In the genomic region with DNA sequence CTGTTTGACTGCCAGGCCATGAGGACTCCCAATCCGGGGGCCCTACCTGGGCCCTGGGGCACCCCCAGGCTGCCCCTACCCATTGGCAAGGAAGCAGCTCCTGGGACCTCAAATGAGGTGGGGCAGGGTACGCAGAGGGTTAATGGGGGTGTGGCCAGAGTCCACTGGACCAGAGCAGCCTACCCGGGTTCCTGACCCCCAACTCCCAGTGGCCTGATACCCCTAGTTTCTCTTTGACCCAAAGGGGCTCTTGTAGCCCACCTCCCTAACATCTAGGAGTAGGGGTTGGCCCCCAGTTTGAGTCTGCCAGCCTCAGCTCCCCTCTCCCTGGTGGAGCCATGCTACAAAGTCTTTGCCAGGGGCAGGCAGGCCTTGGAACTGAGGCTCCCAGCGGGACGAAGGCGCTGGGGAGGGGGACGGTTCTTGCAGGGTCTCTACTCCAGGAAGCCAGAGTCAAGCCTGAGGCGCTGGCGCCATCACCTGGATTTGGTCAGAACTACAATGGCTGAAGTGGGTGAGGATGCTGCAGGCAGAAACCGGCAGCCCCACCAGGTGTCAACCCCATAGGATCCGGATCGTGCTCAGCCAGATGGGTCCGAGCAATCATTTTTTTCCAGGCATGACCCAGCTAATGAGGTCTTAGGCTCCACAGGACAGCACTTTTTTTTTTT, we compare ENCODE assay signal across 8 cellular contexts. TPM values are rescaled to one million over a fixed set of nuclear protein-coding genes. Genes with fewer than 3 reads are reported as not detected.
A peak's percentile ranks its signal among the peaks of the same experiment; 100 is the strongest.
DNase-seq lines count a peak whose midpoint lies in the region; ATAC-seq and TF ChIP-seq lines count a peak whose summit lies in the region.

No MANE protein-coding gene starts in this region.

- no peak overlapping the region for H3K27ac Mint-ChIP-seq in CD14-positive monocyte
- H3K27ac Mint-ChIP-seq in activated naive CD4-positive, alpha-beta T cell treated with anti-CD3 and anti-CD28 coated beads, Interleukin-2, amount 50 U/mL, for 72 hours, result no peak overlapping the region

- intact Hi-C loops in CD14-positive monocyte (cut with micrococcal nuclease), result loop anchor here in 1 of 2 donors (2.0 to 10.0 kb wide), 2 partner anchors 49 to 117 kb away; no protein-coding TSS in a partner anchor

- H3K27ac ChIP-seq in HL-60 (replicated peaks) (no peak overlapping the region), hepatocyte (no peak overlapping the region), smooth muscle cell (ENCODE audit: low read depth) (no peak overlapping the region)

- no peaks in the 10 kb centered on the region for H3K36me3 Mint-ChIP-seq in CD14-positive monocyte
- H3K36me3 Mint-ChIP-seq in activated naive CD4-positive, alpha-beta T cell treated with anti-CD3 and anti-CD28 coated beads, Interleukin-2, amount 50 U/mL, for 72 hours, result no peaks in the 10 kb centered on the region

- H4K20me1 ChIP-seq in hepatocyte (ENCODE audit: insufficient read depth, poor library complexity, severe bottlenecking) (no peaks in the 10 kb centered on the region), smooth muscle cell (ENCODE audit: low read depth) (no peaks in the 10 kb centered on the region)

- peak; percentile 70 for TF ChIP-seq CTCF in CD14-positive monocyte (IDR thresholded peaks at IDR 0.05)
- TF ChIP-seq CTCF in HL-60 (IDR thresholded peaks at IDR 0.05; ENCODE audit: insufficient read depth, low read length), result peak; percentile 49
- peak; percentile 54 for TF ChIP-seq CTCF in hepatocyte (IDR thresholded peaks at IDR 0.05; ENCODE audit: poor library complexity)
- peak; percentile 50 for TF ChIP-seq CTCF in smooth muscle cell (IDR thresholded peaks at IDR 0.05; ENCODE audit: borderline replicate concordance, insufficient read depth, poor library complexity, severe bottlenecking)

- H3K27me3 Mint-ChIP-seq in CD14-positive monocyte (ENCODE audit: low read depth in 3 of 3), result peaks cover 38 to 67% (median 42%) of the 10 kb centered on the region in 3 donors

- H3K4me3 ChIP-seq in HL-60 (replicated peaks; ENCODE audit: insufficient read depth, low read length) (no peak overlapping the region), hepatocyte (no peak overlapping the region), smooth muscle cell (no peak overlapping the region)

- H3K4me1 ChIP-seq in hepatocyte (ENCODE audit: insufficient read depth) (no peaks in the 10 kb centered on the region), smooth muscle cell (ENCODE audit: low read depth) (peaks cover 7% of the 10 kb centered on the region)

- no peak overlapping the region for H3K4me3 Mint-ChIP-seq in CD14-positive monocyte

- H3K4me2 ChIP-seq in hepatocyte (no peak overlapping the region), smooth muscle cell (no peak overlapping the region)

- H3K36me3 ChIP-seq in hepatocyte (replicated peaks; ENCODE audit: insufficient read depth, low read depth) (no peaks in the 10 kb centered on the region), smooth muscle cell (ENCODE audit: low read depth) (no peaks in the 10 kb centered on the region)

- no peak overlapping the region for H3K9ac ChIP-seq in smooth muscle cell (ENCODE audit: low read depth)

- ATAC-seq in activated naive CD4-positive, alpha-beta T cell treated with anti-CD3 and anti-CD28 coated beads, Interleukin-2, amount 50 U/mL, for 72 hours, result peak; percentile 34 to 88
- ATAC-seq in HG03025 (IDR thresholded peaks at IDR 0.05; ENCODE audit: low FRiP score, unreplicated experiment) (no peak), HG03135 (IDR thresholded peaks at IDR 0.05; ENCODE audit: unreplicated experiment) (no peak)

- DNase-seq in CD14-positive monocyte (ENCODE audit: low spot score) (no peak), HL-60 (ENCODE audit: low read depth in 1 of 2, low spot score in 1 of 2) (peak in 1 of 2 experiments; percentile 47), RKO (ENCODE audit: low spot score) (peak; percentile 44), hepatocyte (ENCODE audit: low spot score) (peak; percentile 56), smooth muscle cell (lab: John Stamatoyannopoulos, UW; ENCODE audit: unreplicated experiment) (no peak)
- peak in 1 of 2 donors; percentile 80 for DNase-seq in activated naive CD4-positive, alpha-beta T cell treated with anti-CD3 and anti-CD28 coated beads, Interleukin-2, amount 50 U/mL, for 72 hours (ENCODE audit: low spot score in 2 of 2)

- H3K4me1 Mint-ChIP-seq in CD14-positive monocyte, result peaks cover 8% of the 10 kb centered on the region

- WGBS in hepatocyte (ENCODE audit: low lambda C conversion rate, missing lambda C conversion rate), result 25% methylated on average over 13 of the region's 13 CpGs
- 24% methylated on average over 12 of the region's 13 CpGs for WGBS in smooth muscle cell (ENCODE audit: low lambda C conversion rate)

- peaks cover 0 to 2% (median 0%) of the 10 kb centered on the region in 7 donors for H3K9me3 Mint-ChIP-seq in CD14-positive monocyte
- no peaks in the 10 kb centered on the region for H3K9me3 Mint-ChIP-seq in activated naive CD4-positive, alpha-beta T cell treated with anti-CD3 and anti-CD28 coated beads, Interleukin-2, amount 50 U/mL, for 72 hours

- H3K79me2 ChIP-seq in hepatocyte, result no peaks in the 10 kb centered on the region
- no peaks in the 10 kb centered on the region for H3K79me2 ChIP-seq in smooth muscle cell (ENCODE audit: low read depth)

- no peaks in the 10 kb centered on the region for H3F3A ChIP-seq in smooth muscle cell (ENCODE audit: low read depth)

- H3K9me2 ChIP-seq in hepatocyte (replicated peaks; ENCODE audit: insufficient read depth), result no peaks in the 10 kb centered on the region

- no peaks in the 10 kb centered on the region for H3K9me3 ChIP-seq in hepatocyte (ENCODE audit: low read depth)
- H3K9me3 ChIP-seq in smooth muscle cell (replicated peaks; ENCODE audit: low read depth), result no peaks in the 10 kb centered on the region

- H2AFZ ChIP-seq in hepatocyte (no peak overlapping the region), smooth muscle cell (ENCODE audit: low read depth) (no peak overlapping the region)

- H3K27me3 ChIP-seq in HL-60 (ENCODE audit: insufficient read depth, poor library complexity, severe bottlenecking) (peaks cover 4% of the 10 kb centered on the region), hepatocyte (peaks cover 33% of the 10 kb centered on the region), smooth muscle cell (ENCODE audit: low read depth) (peaks cover 19% of the 10 kb centered on the region)

RNA-seq across cellular contexts. Expression of gene CERCAM, which starts 8.4 kb away (rescaled TPM):
- 1 to 10 TPM; 1.8 to 2.5 TPM for polyA plus RNA-seq in CD14-positive monocyte
- total RNA-seq in activated naive CD4-positive, alpha-beta T cell treated with anti-CD3 and anti-CD28 coated beads, Interleukin-2, amount 50 U/mL, for 72 hours, result 1 to 10 TPM; 1.2 to 3.2 TPM
- total RNA-seq in hepatocyte, result 49.2 and 51.6 TPM in 2 replicates
- polyA plus RNA-seq in hepatocyte, result 112 and 117 TPM in 2 replicates
- total RNA-seq in smooth muscle cell, result 116 and 129 TPM in 2 replicates
- polyA plus RNA-seq in smooth muscle cell, result 310 and 357 TPM in 2 replicates

RNA-seq across cellular contexts. Expression of gene URM1, which starts 41.1 kb away (rescaled TPM):
- 10 to 100 TPM; 37.5 to 39.7 TPM for polyA plus RNA-seq in CD14-positive monocyte
- 10 to 100 TPM; 36.4 to 77.9 TPM for total RNA-seq in activated naive CD4-positive, alpha-beta T cell treated with anti-CD3 and anti-CD28 coated beads, Interleukin-2, amount 50 U/mL, for 72 hours
- 32.7 and 33.8 TPM in 2 replicates for total RNA-seq in hepatocyte
- 55.7 and 66.7 TPM in 2 replicates for polyA plus RNA-seq in hepatocyte
- total RNA-seq in smooth muscle cell, result 27.1 and 27.3 TPM in 2 replicates
- polyA plus RNA-seq in smooth muscle cell, result 41.2 and 48.7 TPM in 2 replicates

RNA-seq across cellular contexts. Expression of gene ODF2, which starts 43.6 kb away (rescaled TPM):
- polyA plus RNA-seq in CD14-positive monocyte (10 to 100 TPM in 1 of 2 donors, 1 to 10 TPM in 1; 7.9 to 11.4 TPM), hepatocyte (18.4 and 25.4 TPM in 2 replicates), smooth muscle cell (31.6 and 33.2 TPM in 2 replicates)
- total RNA-seq in activated naive CD4-positive, alpha-beta T cell treated with anti-CD3 and anti-CD28 coated beads, Interleukin-2, amount 50 U/mL, for 72 hours, result 10 to 100 TPM; 67.9 to 70.7 TPM
- total RNA-seq in hepatocyte (18.5 and 20.5 TPM in 2 replicates), smooth muscle cell (17.7 and 27.9 TPM in 2 replicates)

Comparison
In these comparisons a context has a peak if more than half of its experiments do, and no peak if none do; other contexts are left out.
1. DNase-seq: peak in RKO (single experiment) and hepatocyte (single experiment); none in CD14-positive monocyte (single experiment) and smooth muscle cell (single experiment).
2. ATAC-seq: peak in activated naive CD4-positive, alpha-beta T cell treated with anti-CD3 and anti-CD28 coated beads, Interleukin-2, amount 50 U/mL, for 72 hours (2 of 2); none in HG03025 (single experiment) and HG03135 (single experiment).
3. RNA of gene CERCAM, which starts 8.4 kb away (total RNA-seq): 116 to 129 TPM in smooth muscle cell and 49.2 to 51.6 TPM in hepatocyte; 1.2 to 3.2 TPM in activated naive CD4-positive, alpha-beta T cell treated with anti-CD3 and anti-CD28 coated beads, Interleukin-2, amount 50 U/mL, for 72 hours; every median in the first group is over 10 times any median in the second.
4. Peak in every context shown above with its lines, with median percentiles within 50 percentile points of each other: CTCF ChIP-seq.